In the genomic region with DNA sequence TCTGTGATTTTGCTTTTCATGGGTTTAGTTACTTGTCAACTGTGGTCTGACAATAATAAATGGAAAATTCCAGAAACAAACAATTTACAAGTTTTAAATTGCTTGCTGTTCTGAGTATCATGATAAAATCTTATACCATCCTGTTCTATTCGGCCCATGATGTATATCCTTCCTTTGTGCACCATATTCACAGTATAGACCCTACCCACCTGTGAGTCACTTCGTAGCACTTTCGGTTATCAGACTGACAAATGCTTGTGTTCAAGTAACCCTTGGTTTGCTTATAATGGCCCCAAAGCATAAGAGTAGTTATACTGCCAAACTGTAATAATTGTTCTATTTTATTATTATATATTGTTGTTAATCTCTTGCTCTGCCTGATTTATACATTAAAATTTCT, we compare ENCODE assay signal across 10 cellular contexts.
"Had no signal": no experiment of that assay in that cellular context is flagged by ENCODE, and none has a peak within 500 bp of the region (broad histone marks: within the 10 kb centered on the region; RNA-seq: fewer than 3 reads in every experiment).

No MANE protein-coding gene starts in this region.

- FAIRE-seq: H1, H54, HTR-8/SVneo, K562 had no signal

- H3K4me3 Mint-ChIP-seq: GM23338, H9 had no signal

- DNase-seq: H9, HCEC 1CT, IMR-90, KG1 had no signal

- H3K4me2 ChIP-seq: GM23338 had no signal

- H2AFZ ChIP-seq: GM23338 had no signal

- H3K4me3 ChIP-seq: GM23338, K562 had no signal

- H3K4me1 Mint-ChIP-seq: GM23338, H9 had no signal

- ATAC-seq: GM23338, K562 had no signal

- H3K27ac ChIP-seq: HL-60 had no signal

- H3K27ac Mint-ChIP-seq: GM23338, H9 had no signal
